In genomic region chr22:35914665-35915476, GRCh38 we compare ENCODE assay signal across 8 cellular contexts.
DNase-seq lines count a peak whose midpoint lies in the region; ATAC-seq, FAIRE-seq and TF ChIP-seq lines count a peak whose summit lies in the region.

No MANE protein-coding gene starts in this region.

- H3K4me1 ChIP-seq in ectodermal cell (ENCODE audit: control insufficient read depth, insufficient read depth, low read length) (peaks cover 31% of the 10 kb centered on the region), testis (peaks cover 39% of the 10 kb centered on the region)

- TF ChIP-seq CTCF in lower leg skin (IDR thresholded peaks at IDR 0.05) (no peak), testis (IDR thresholded peaks at IDR 0.05) (no peak)

- H3K27me3 ChIP-seq in ectodermal cell (ENCODE audit: control insufficient read depth, insufficient read depth, low read length, poor library complexity, severe bottlenecking) (no peaks in the 10 kb centered on the region), testis (no peaks in the 10 kb centered on the region)

- TF ChIP-seq EP300 in Ishikawa (IDR thresholded peaks at IDR 0.05; ENCODE audit: borderline replicate concordance) = no peak; the same call in 1 of the 2 replicates

- TF ChIP-seq POLR2A in lower leg skin (IDR thresholded peaks at IDR 0.05) = no peak
- TF ChIP-seq POLR2A in testis (IDR thresholded peaks at IDR 0.05) = no peak

- H3K27ac ChIP-seq in ectodermal cell (ENCODE audit: insufficient read depth, low read depth, low read length, poor library complexity, severe bottlenecking) (peak overlapping the region; percentile 91), testis (peak overlapping the region; percentile 70 to 74)

- peak; percentile 76 for FAIRE-seq in RCC 7860 (lab: Jason Lieb, UNC)

- H3K4me3 ChIP-seq in ectodermal cell (ENCODE audit: insufficient read depth, low read depth, low read length) (peak overlapping the region; percentile 31), lower leg skin (ENCODE audit: low read depth, poor library complexity, severe bottlenecking) (peak overlapping the region; percentile 7), testis (peak overlapping the region; percentile 2 to 15)

- H3K9me3 ChIP-seq in ectodermal cell (ENCODE audit: control insufficient read depth, low read length) = no peaks in the 10 kb centered on the region
- H3K9me3 ChIP-seq in testis = no peaks in the 10 kb centered on the region

- no peak for TF ChIP-seq RAD21 in Ishikawa (IDR thresholded peaks at IDR 0.05; ENCODE audit: low read depth)

- WGBS in ectodermal cell, 2 experiments = 1 to 5% methylated on average over 9 of the region's 9 CpGs
- WGBS in lower leg skin, 2 donors = 1 to 2% methylated on average over 9 of the region's 9 CpGs
- 6 to 14% methylated on average over 9 of the region's 9 CpGs for WGBS in testis, 2 donors

- DNase-seq in CD1c-positive myeloid dendritic cell (ENCODE audit: extremely low spot score) = peak; percentile 61
- DNase-seq in RCC 7860 (ENCODE audit: low spot score) = peak; percentile 61
- DNase-seq in lower leg skin (ENCODE audit: low spot score in 2 of 2) = peak in 1 of 2 donors; percentile 77
- peak; percentile 85 for DNase-seq in testis
- no peak for DNase-seq in activated naive CD4-positive, alpha-beta T cell (lab: John Stamatoyannopoulos, UW)

- no peak for ATAC-seq in GM18511 (IDR thresholded peaks at IDR 0.05; ENCODE audit: unreplicated experiment)

- H3K36me3 ChIP-seq in ectodermal cell (ENCODE audit: control insufficient read depth, insufficient read depth, low read length) (no peaks in the 10 kb centered on the region), testis (ENCODE audit: low read depth, missing control alignments) (no peaks in the 10 kb centered on the region)

- intact Hi-C loops in lower leg skin (cut with DNase I; ENCODE audit: low total_unique reads) (no loop called here), testis (cut with DNase I; ENCODE audit: low total_unique reads) (loop anchor here (10.0 kb wide), 1 partner anchor 290 kb away; no protein-coding TSS in a partner anchor)

TF ChIP-seq in Ishikawa, 13 proteins besides CTCF, POLR2A, EP300 and RAD21:
- TF ChIP-seq MAX (IDR thresholded peaks at IDR 0.05) (peak; percentile 26; the same call in 1 of the 2 replicates), TEAD4 (IDR thresholded peaks at IDR 0.05) (peak; percentile 13; the same call in 1 of the 2 replicates), NFIC (IDR thresholded peaks at IDR 0.05) (no peak), FOXM1 (IDR thresholded peaks at IDR 0.05; ENCODE audit: borderline replicate concordance, low read depth) (0 out of 2 replicates have a peak, but pooled peaks have one; percentile 21), YY1 (IDR thresholded peaks at IDR 0.05; ENCODE audit: low read depth) (peak; percentile 63; the same call in 1 of the 2 replicates)

Comparison
In these comparisons a context has a peak if more than half of its experiments do, and no peak if none do; other contexts are left out.
1. DNase-seq: peak in CD1c-positive myeloid dendritic cell (single experiment), RCC 7860 (single experiment) and testis (single experiment); none in activated naive CD4-positive, alpha-beta T cell (0 of 4).
2. Peak in every context shown above with its lines, with median percentiles within 50 percentile points of each other: H3K4me3 ChIP-seq.